ENCODE assay signal across 1 cellular context in genomic region chr1:225460737-225461532, GRCh38.
TF ChIP-seq lines count a peak whose summit lies in the region.

No MANE protein-coding gene starts in this region.

TF ChIP-seq in HepG2, 621 proteins besides CTCF, POLR2A, EP300 and RAD21 (continued from another document):
- TF ChIP-seq ZNF687 (CRISPR knock-in tag; IDR thresholded peaks at IDR 0.05) = no peak
- no peak for TF ChIP-seq FOXA1 (IDR thresholded peaks at IDR 0.05)
- TF ChIP-seq FOXA1 (CRISPR knock-in tag; IDR thresholded peaks at IDR 0.05) = 0 out of 2 replicates have a peak, but pooled peaks have one; percentile 13
- 0 out of 2 replicates have a peak, but pooled peaks have one; percentile 33 for TF ChIP-seq NR2F6 (IDR thresholded peaks at IDR 0.05)
- TF ChIP-seq NR2F6 (CRISPR knock-in tag; IDR thresholded peaks at IDR 0.05) = peak; percentile 33; the same call in 1 of the 2 replicates
- no peak for TF ChIP-seq FOXO1 (CRISPR knock-in tag; IDR thresholded peaks at IDR 0.05)
- TF ChIP-seq RARA (CRISPR knock-in tag; IDR thresholded peaks at IDR 0.05) = peak; percentile 21; the same call in 1 of the 2 replicates
